ENCODE assay signal across 28 cellular contexts in the genomic region with DNA sequence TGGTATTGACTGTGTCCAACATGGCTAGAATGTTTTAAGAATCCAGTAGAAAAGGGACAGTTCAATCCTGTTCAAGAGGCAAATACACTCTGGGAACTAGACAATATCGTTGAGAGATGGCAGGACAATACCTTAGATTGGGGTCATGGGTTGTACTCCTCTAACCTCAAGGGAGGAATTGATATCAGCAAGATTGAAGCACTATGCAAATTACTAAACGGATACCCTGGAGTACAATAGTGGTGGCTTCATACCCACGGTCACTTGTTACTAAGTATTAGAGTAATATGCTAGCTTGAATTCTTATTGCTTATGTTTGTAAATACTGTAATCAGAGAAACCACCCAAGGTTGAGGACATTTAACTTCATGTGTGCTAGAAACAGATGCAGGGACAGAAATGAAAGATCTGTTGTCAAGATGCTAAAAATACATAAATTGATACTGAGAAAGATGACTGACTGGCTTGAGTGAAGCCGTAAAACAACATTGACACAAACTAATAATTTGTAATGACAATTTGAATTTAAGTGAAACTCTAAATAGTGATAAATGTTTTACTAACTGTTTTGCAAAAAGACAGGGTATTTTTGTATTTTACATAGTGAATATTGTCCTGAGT.
"Had no signal": no experiment of that assay in that cellular context is flagged by ENCODE, and none has a peak within 500 bp of the region (broad histone marks: within the 10 kb centered on the region; RNA-seq: fewer than 3 reads in every experiment).

No MANE protein-coding gene starts in this region.

- H3K4me3 ChIP-seq: left lung, lower lobe of right lung, pancreas, prostate gland, skin epidermis, stomach, testis, thyroid gland, transverse colon, upper lobe of left lung, vagina had no signal

- H3K9me3 ChIP-seq: lower lobe of right lung, pancreas, prostate gland, stomach, testis, thyroid gland, transverse colon, upper lobe of left lung, vagina had no signal

- H3K27ac ChIP-seq: left lung, lower lobe of right lung, pancreas, prostate gland, skin epidermis, stomach, testis, thyroid gland, transverse colon, upper lobe of left lung, vagina had no signal

- H3K4me1 ChIP-seq: left lung, lower lobe of right lung, pancreas, prostate gland, stomach, testis, thyroid gland, transverse colon, upper lobe of left lung, vagina had no signal

- DNase-seq: immature natural killer cell; kidney; left colon; left lung; lower lobe of right lung; mammary epithelial cell; mesenchymal stem cell; naive thymus-derived CD8-positive, alpha-beta T cell; nucleus accumbens; pancreas; posterior cingulate gyrus; retina; right cardiac atrium; stimulated activated CD4-positive, alpha-beta T cell treated with anti-CD3 and anti-CD28 coated beads, Interleukin-12 subunit alpha, Interleukin-12 subunit beta, amount 100 ng/mL, for 4 hours; stimulated activated CD4-positive, alpha-beta T cell treated with anti-CD3 and anti-CD28 coated beads, Interleukin-15, amount 100 ng/mL, for 24 hours; stimulated activated CD4-positive, alpha-beta T cell treated with anti-CD3 and anti-CD28 coated beads, Interleukin-2, amount 100 ng/mL, for 24 hours; stimulated activated CD4-positive, alpha-beta T cell treated with anti-CD3 and anti-CD28 coated beads, Interleukin-4, amount 100 ng/mL, for 1 hour; stimulated activated naive B cell treated with anti-CD40 and anti-IgM and Interleukin-4, amounts not matched to agents 10 μg/mL and 1 μg/mL and 100 μg/mL, for 72 hours; stimulated activated naive CD8-positive, alpha-beta T cell treated with anti-CD3 and anti-CD28 coated beads, Interleukin-15, Interleukin-2, amounts not matched to agents 100 U/mL and 50 U/mL, for 24 hours; stomach; testis; thyroid gland; transverse colon; upper lobe of left lung had no signal

- H3K27me3 ChIP-seq: left lung, pancreas, stomach, testis, thyroid gland, transverse colon, upper lobe of left lung, vagina had no signal

- H3K36me3 ChIP-seq: left lung, lower lobe of right lung, pancreas, prostate gland, stomach, thyroid gland, transverse colon, upper lobe of left lung, vagina had no signal

- ATAC-seq: left colon; left lung; lower lobe of right lung; naive thymus-derived CD8-positive, alpha-beta T cell; pancreas; right cardiac atrium; sciatic nerve; stimulated activated naive B cell treated with anti-CD40 and anti-IgM and Interleukin-4, amounts not matched to agents 10 μg/mL and 1 μg/mL and 100 μg/mL, for 72 hours; stimulated activated naive CD8-positive, alpha-beta T cell treated with anti-CD3 and anti-CD28 coated beads, Interleukin-15, Interleukin-2, amounts not matched to agents 100 U/mL and 50 U/mL, for 24 hours had no signal
